1 cellular context compared by ENCODE assay signal in genomic region chrX:48676106-48676892, GRCh38.
TF ChIP-seq lines count a peak whose summit lies in the region.

No MANE protein-coding gene starts in this region.

TF ChIP-seq in GM12878, 131 proteins besides CTCF, POLR2A, EP300 and RAD21 (continued from another document):
- TF ChIP-seq MEF2A (IDR thresholded peaks at IDR 0.05; ENCODE audit: insufficient read depth, low read depth, low read length) (no peak), KLF5 (IDR thresholded peaks at IDR 0.05; ENCODE audit: partially characterized antibody) (peak; percentile 89), DPF2 (IDR thresholded peaks at IDR 0.05) (no peak), CHD1 (IDR thresholded peaks at IDR 0.05; ENCODE audit: low read depth, low read length) (no peak), CHD2 (IDR thresholded peaks at IDR 0.05; ENCODE audit: borderline replicate concordance, low read depth, low read length) (peak; percentile 81), GATAD2B (conservative IDR thresholded peaks at IDR 0.05; ENCODE audit: low read depth) (0 out of 2 replicates have a peak, but pooled peaks have one; percentile 23), NRF1 (conservative IDR thresholded peaks at IDR 0.05; ENCODE audit: low read depth, low read length) (peak; percentile 76), TCF12 (IDR thresholded peaks at IDR 0.05; ENCODE audit: low read depth, low read length) (0 out of 2 replicates have a peak, but pooled peaks have one; percentile 2), EED (IDR thresholded peaks at IDR 0.05; ENCODE audit: low read depth) (no peak), FOS (IDR thresholded peaks at IDR 0.05; ENCODE audit: borderline replicate concordance, extremely low read depth, insufficient read length) (peak; percentile 35), RB1 (IDR thresholded peaks at IDR 0.05; ENCODE audit: borderline replicate concordance) (no peak), ZNF274 (IDR thresholded peaks at IDR 0.05; ENCODE audit: insufficient read depth, insufficient read length) (no peak), BCLAF1 (IDR thresholded peaks at IDR 0.05) (peak; percentile 79; the same call in 1 of the 2 replicates), IKZF1 (conservative IDR thresholded peaks at IDR 0.05) (peak; percentile 25; the same call in 1 of the 2 replicates), ZNF207 (IDR thresholded peaks at IDR 0.05; ENCODE audit: borderline replicate concordance) (0 out of 2 replicates have a peak, but pooled peaks have one; percentile 23), MTA2 (IDR thresholded peaks at IDR 0.05; ENCODE audit: low read depth) (no peak), USF2 (IDR thresholded peaks at IDR 0.05; ENCODE audit: borderline replicate concordance, low read depth, low read length) (no peak), RUNX3 (IDR thresholded peaks at IDR 0.05; ENCODE audit: low read length) (peak; percentile 81), FOXK2 (IDR thresholded peaks at IDR 0.05) (peak; percentile 88), JUND (IDR thresholded peaks at IDR 0.05; ENCODE audit: low read depth, low read length) (peak; percentile 67; the same call in 1 of the 2 replicates), ETV6 (conservative IDR thresholded peaks at IDR 0.05 in 1 of 2, IDR thresholded peaks at IDR 0.05 in 1 of 2; ENCODE audit: borderline replicate concordance in 1 of 2, low read depth in 1 of 2) (no peak), NR2F1 (conservative IDR thresholded peaks at IDR 0.05) (peak; percentile 71), TCF7 (IDR thresholded peaks at IDR 0.05; ENCODE audit: borderline replicate concordance) (no peak), POLR2AphosphoS2 (IDR thresholded peaks at IDR 0.05; ENCODE audit: low read depth, low read length) (0 out of 2 replicates have a peak, but pooled peaks have one; percentile 24), NBN (IDR thresholded peaks at IDR 0.05) (0 out of 2 replicates have a peak, but pooled peaks have one; percentile 21), PAX5 (IDR thresholded peaks at IDR 0.05; ENCODE audit: borderline replicate concordance, low read depth, low read length) (peak; percentile 97), SREBF1 (IDR thresholded peaks at IDR 0.05; ENCODE audit: low read length) (peak; percentile 59; the same call in 1 of the 2 replicates), CREM (IDR thresholded peaks at IDR 0.05; ENCODE audit: low read depth) (no peak), SREBF2 (IDR thresholded peaks at IDR 0.05; ENCODE audit: low read length) (no peak), ZNF384 (IDR thresholded peaks at IDR 0.05; ENCODE audit: borderline replicate concordance, low read depth, low read length) (no peak), SP1 (IDR thresholded peaks at IDR 0.05; ENCODE audit: low read depth, low read length) (peak; percentile 84), REST (IDR thresholded peaks at IDR 0.05; ENCODE audit: low read depth, low read length) (no peak), ATF7 (IDR thresholded peaks at IDR 0.05; ENCODE audit: low read depth) (peak; percentile 75), TAF1 (IDR thresholded peaks at IDR 0.05; ENCODE audit: borderline replicate concordance, low read depth, low read length) (peak; percentile 48; the same call in 1 of the 2 replicates), EGR1 (IDR thresholded peaks at IDR 0.05; ENCODE audit: borderline replicate concordance in 1 of 2, low read depth in 2 of 2, low read length in 2 of 2) (no peak), PRDM15 (CRISPR knock-in tag; IDR thresholded peaks at IDR 0.05) (no peak), PAX8 (IDR thresholded peaks at IDR 0.05) (no peak), CREB1 (IDR thresholded peaks at IDR 0.05; ENCODE audit: low read depth) (0 out of 2 replicates have a peak, but pooled peaks have one; percentile 44), SKIL (IDR thresholded peaks at IDR 0.05; ENCODE audit: low read depth, poor library complexity, severe bottlenecking) (no peak), CBX5 (IDR thresholded peaks at IDR 0.05; ENCODE audit: low read depth) (no peak)
